In genomic region chr5:95859327-95860060, GRCh38 we compare ENCODE assay signal across 8 cellular contexts. TPM values are rescaled to one million over a fixed set of nuclear protein-coding genes. Genes with fewer than 3 reads are reported as not detected.
DNase-seq lines count a peak whose midpoint lies in the region; ATAC-seq and TF ChIP-seq lines count a peak whose summit lies in the region.

No MANE protein-coding gene starts in this region.

- H3K27me3 ChIP-seq in Loucy (ENCODE audit: insufficient read depth, low read length, poor library complexity, severe bottlenecking): no peaks in the 10 kb centered on the region
- H3K27me3 ChIP-seq in effector memory CD4-positive, alpha-beta T cell (replicated peaks; ENCODE audit: control insufficient read depth, insufficient read depth, low read length, poor library complexity, severe bottlenecking): no peaks in the 10 kb centered on the region

- no peaks in the 10 kb centered on the region for H4K20me1 ChIP-seq in Loucy (ENCODE audit: insufficient read depth, low read length, poor library complexity, severe bottlenecking)

- peak overlapping the region; percentile 57 for H3K4me3 ChIP-seq in AG04449 (ENCODE audit: low read depth, low read length)
- H3K4me3 ChIP-seq in Loucy (ENCODE audit: low read length, poor library complexity, severe bottlenecking): peak overlapping the region; percentile 62
- H3K4me3 ChIP-seq in effector memory CD4-positive, alpha-beta T cell (ENCODE audit: insufficient read depth, low read depth, low read length, poor library complexity, severe bottlenecking): no peak overlapping the region

- H3K27me3 Mint-ChIP-seq in MCF 10A (ENCODE audit: insufficient read depth, unreplicated experiment): no peaks in the 10 kb centered on the region

- no peak overlapping the region for H3K9ac ChIP-seq in Loucy (ENCODE audit: low read depth, low read length, poor library complexity, severe bottlenecking)

- DNase-seq in AG04449 (ENCODE audit: low read depth, low spot score) (no peak), MCF 10A (ENCODE audit: unreplicated experiment) (peak; percentile 94), myocyte (ENCODE audit: low read depth) (peak; percentile 61), Ammon's horn (ENCODE audit: low spot score) (no peak)
- no peak for DNase-seq in activated CD4-positive, CD25-positive, alpha-beta regulatory T cell treated with anti-CD3 and anti-CD28 coated beads, Interleukin-2, amount 50 U/mL, for 72 hours
- DNase-seq in effector memory CD4-positive, alpha-beta T cell: no peak

- no peaks in the 10 kb centered on the region for H3K36me3 ChIP-seq in Loucy (ENCODE audit: insufficient read depth, low read length)
- no peaks in the 10 kb centered on the region for H3K36me3 ChIP-seq in effector memory CD4-positive, alpha-beta T cell (ENCODE audit: control insufficient read depth, insufficient read depth, low read length)

- H3K4me3 Mint-ChIP-seq in MCF 10A (ENCODE audit: unreplicated experiment): peak overlapping the region; percentile 67

- no peaks in the 10 kb centered on the region for H3K79me2 ChIP-seq in Loucy (ENCODE audit: insufficient read depth, low read length)

- no peaks in the 10 kb centered on the region for H3K9me3 Mint-ChIP-seq in MCF 10A (ENCODE audit: unreplicated experiment)

- peak overlapping the region; percentile 99 for H3K27ac Mint-ChIP-seq in MCF 10A (ENCODE audit: low read depth, unreplicated experiment)

- no peak overlapping the region for H3K27ac ChIP-seq in effector memory CD4-positive, alpha-beta T cell (ENCODE audit: insufficient read depth, low read length, poor library complexity, severe bottlenecking)

- TSS peak; percentile 76 for BruUV-seq in MCF 10A (replicated peaks; lab: Mats Ljungman, UMichigan)

- POLR2A ChIA-PET in AG04449 (lab: Yijun Ruan, JAX) (interaction anchor here (1.0 kb wide), 2 partner anchors 132 to 791 kb away, joined by 3 to 4 read pairs; no protein-coding TSS in a partner anchor), MCF 10A (lab: Yijun Ruan, JAX) (interaction anchor here (0.5 to 7.5 kb wide), 31 partner anchors 10 to 792 kb away, joined by 3 to 113 read pairs (median 4); partner anchors contain the start of gene ELL2)

- H3K9me2 ChIP-seq in Loucy (replicated peaks; ENCODE audit: low read depth, low read length): no peaks in the 10 kb centered on the region

- TF ChIP-seq POLR2A in GM18505 (IDR thresholded peaks at IDR 0.05; ENCODE audit: borderline replicate concordance, extremely low read depth, insufficient read depth, insufficient read length): no peak

- no peaks in the 10 kb centered on the region for H3F3A ChIP-seq in Loucy (ENCODE audit: low read depth)

- no peaks in the 10 kb centered on the region for H3K9me3 ChIP-seq in Loucy (ENCODE audit: insufficient read depth, low read depth, low read length)
- no peaks in the 10 kb centered on the region for H3K9me3 ChIP-seq in effector memory CD4-positive, alpha-beta T cell (ENCODE audit: control insufficient read depth, low read length)

- no peak for ATAC-seq in GM18505 (IDR thresholded peaks at IDR 0.05; ENCODE audit: unreplicated experiment)

- peak overlapping the region; percentile 77 for H3K4me2 ChIP-seq in Loucy (ENCODE audit: low read depth, low read length, poor library complexity, severe bottlenecking)

- peak overlapping the region; percentile 89 for H2AFZ ChIP-seq in Loucy (ENCODE audit: low read length)

- peaks cover 21% of the 10 kb centered on the region for H3K36me3 Mint-ChIP-seq in MCF 10A (ENCODE audit: insufficient read depth, unreplicated experiment)

- intact Hi-C loops in MCF 10A (cut with micrococcal nuclease): loop anchor here (1.0 to 5.0 kb wide), 5 partner anchors 102 to 742 kb away; partner anchors contain the start of gene ELL2

- peaks cover 12% of the 10 kb centered on the region for H3K4me1 ChIP-seq in Loucy (ENCODE audit: insufficient read depth, low read length, poor library complexity, severe bottlenecking)
- no peaks in the 10 kb centered on the region for H3K4me1 ChIP-seq in effector memory CD4-positive, alpha-beta T cell (ENCODE audit: control insufficient read depth, insufficient read depth, low read length, poor library complexity, severe bottlenecking)

- H3K4me1 Mint-ChIP-seq in MCF 10A (ENCODE audit: insufficient read depth, unreplicated experiment): peaks cover 64% of the 10 kb centered on the region

- CTCF ChIA-PET in AG04449 (lab: Yijun Ruan, JAX) (interaction anchor here (0.7 to 4.2 kb wide), 13 partner anchors 10 to 742 kb away, joined by 3 to 41 read pairs (median 3); partner anchors contain the start of genes ELL2 and RHOBTB3), MCF 10A (lab: Yijun Ruan, JAX) (interaction anchor here (0.5 to 6.8 kb wide), 26 partner anchors 9 to 1811 kb away, joined by 3 to 57 read pairs (median 4); no protein-coding TSS in a partner anchor)

- TF ChIP-seq CTCF in AG04449 (IDR thresholded peaks at IDR 0.05; ENCODE audit: insufficient read depth, low read length, missing control alignments) (no peak), Loucy (conservative IDR thresholded peaks at IDR 0.05; ENCODE audit: low read length) (no peak), MCF 10A (IDR thresholded peaks at IDR 0.05; ENCODE audit: unreplicated experiment) (no peak)

RNA-seq across cellular contexts. Expression of gene GLRX, which starts 37.0 kb away (rescaled TPM):
- total RNA-seq in MCF 10A (2022) (41.4 and 59.2 TPM in 2 replicates), myocyte (169 and 223 TPM in 2 replicates)
- 276 TPM for polyA plus RNA-seq in myocyte (2012)

Comparison
In these comparisons a context has a peak if more than half of its experiments do, and no peak if none do; other contexts are left out.
1. DNase-seq: peak in MCF 10A (single experiment) and myocyte (single experiment); none in AG04449 (single experiment), Ammon's horn (single experiment), activated CD4-positive, CD25-positive, alpha-beta regulatory T cell treated with anti-CD3 and anti-CD28 coated beads, Interleukin-2, amount 50 U/mL, for 72 hours (single experiment) and effector memory CD4-positive, alpha-beta T cell (0 of 3).